ENCODE assay signal across 11 cellular contexts in the genomic region with DNA sequence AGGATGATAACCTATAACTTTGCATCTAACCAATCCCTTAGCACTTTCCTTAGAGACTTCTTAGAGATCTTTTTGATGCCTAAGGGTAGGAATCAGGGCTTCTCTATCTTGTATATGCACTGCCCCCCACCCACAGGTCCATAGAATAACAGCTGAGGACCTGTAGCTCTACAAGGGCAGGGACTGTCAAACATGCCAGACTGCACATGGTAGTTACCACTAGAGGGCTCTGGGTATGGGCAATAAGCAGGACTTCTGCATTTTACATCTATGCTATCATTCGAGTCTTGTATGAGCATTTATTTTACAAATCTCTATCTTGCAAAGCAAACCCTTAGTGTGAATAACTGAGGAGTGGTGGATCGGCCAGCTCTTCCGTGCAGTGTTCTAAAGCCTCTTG.
DNase-seq lines count a peak whose midpoint lies in the region; ATAC-seq and TF ChIP-seq lines count a peak whose summit lies in the region.
"Had no signal": no experiment of that assay in that cellular context is flagged by ENCODE, and none has a peak within 500 bp of the region (broad histone marks: within the 10 kb centered on the region; RNA-seq: fewer than 3 reads in every experiment).

No MANE protein-coding gene starts in this region.

- no peak for TF ChIP-seq CTCF in SK-N-SH (IDR thresholded peaks at IDR 0.05)
- TF ChIP-seq CTCF in foreskin keratinocyte (conservative IDR thresholded peaks at IDR 0.05), result peak; percentile 71
- TF ChIP-seq CTCF in upper lobe of left lung (IDR thresholded peaks at IDR 0.05), result peak in 5 of 6 experiments; percentile 11 to 47 (median 26)

- no peaks in the 10 kb centered on the region for H3F3A ChIP-seq in SK-N-SH (replicated peaks; ENCODE audit: insufficient read depth)

- H3K4me2 ChIP-seq in SK-N-SH, result no peak overlapping the region

- DNase-seq in SK-N-SH, result no peak
- DNase-seq in OCI-M1 (lab: John Stamatoyannopoulos, UW), result peak; percentile 61
- DNase-seq in foreskin keratinocyte, result peak in 1 of 2 donors; percentile 48
- no peak for DNase-seq in upper lobe of left lung
- DNase-seq: activated naive CD4-positive, alpha-beta T cell treated with Interleukin-2 at 50 U/mL for 16 hours; SHP77 treated with DMSO at 0.1 percent for 48 hours had no signal

- CTCF ChIA-PET in SK-N-SH (lab: Yijun Ruan, JAX), result interaction anchor here (0.8 to 2.1 kb wide), 5 partner anchors 9 to 27 kb away, joined by 3 to 8 read pairs (median 3); no protein-coding TSS in a partner anchor

- H3K36me3 ChIP-seq in SK-N-SH (replicated peaks in 1 of 2; ENCODE audit: control insufficient read depth in 1 of 2, insufficient read depth in 2 of 2, low read length in 1 of 2) (no peaks in the 10 kb centered on the region), upper lobe of left lung (no peaks in the 10 kb centered on the region)

- peak; percentile 40 for TF ChIP-seq RAD21 in SK-N-SH (IDR thresholded peaks at IDR 0.05; ENCODE audit: low read length)

- peaks cover 0 to 5% of the 10 kb centered on the region in 2 experiments; a peak in 1 of 4 replicates for H3K4me1 ChIP-seq in SK-N-SH (ENCODE audit: control insufficient read depth in 1 of 2, insufficient read depth in 2 of 2, low read depth in 1 of 2, low read length in 1 of 2)
- H3K4me1 ChIP-seq in foreskin keratinocyte, result peaks cover 7% of the 10 kb centered on the region
- peaks cover 0 to 14% (median 8%) of the 10 kb centered on the region in 4 donors for H3K4me1 ChIP-seq in upper lobe of left lung
- H3K4me1 ChIP-seq: parathyroid adenoma had no signal

- no peak overlapping the region for H3K9ac ChIP-seq in SK-N-SH
- H3K9ac ChIP-seq: parathyroid adenoma had no signal

- H3K27ac ChIP-seq in SK-N-SH (ENCODE audit: low read depth in 2 of 2, low read length in 1 of 2) (no peak overlapping the region), foreskin keratinocyte (peak overlapping the region; percentile 98), upper lobe of left lung (peak overlapping the region in 2 of 4 donors; percentile 36 to 37)
- H3K27ac ChIP-seq: parathyroid adenoma had no signal

- H3K4me3 ChIP-seq in SK-N-SH (ENCODE audit: low read depth in 2 of 2, low read length in 1 of 2) (no peak overlapping the region), upper lobe of left lung (no peak overlapping the region)

- H3K9me3 ChIP-seq in SK-N-SH (no peaks in the 10 kb centered on the region), upper lobe of left lung (no peaks in the 10 kb centered on the region)

- no peak overlapping the region for H2AFZ ChIP-seq in SK-N-SH (ENCODE audit: low read depth)
- H2AFZ ChIP-seq: parathyroid adenoma had no signal

- no peak for TF ChIP-seq POLR2A in upper lobe of left lung (IDR thresholded peaks at IDR 0.05)

- WGBS in SK-N-SH (ENCODE audit: low lambda C conversion rate), result 29% methylated on average over 3 of the region's 3 CpGs
- WGBS in upper lobe of left lung, 2 donors, result 18 to 34% methylated on average over 3 of the region's 3 CpGs

- TF ChIP-seq EP300 in SK-N-SH (IDR thresholded peaks at IDR 0.05; ENCODE audit: borderline replicate concordance in 1 of 2, low read depth in 1 of 2, low read length in 1 of 2) (no peak), upper lobe of left lung (IDR thresholded peaks at IDR 0.05) (no peak)

- no peaks in the 10 kb centered on the region for H4K20me1 ChIP-seq in SK-N-SH (ENCODE audit: insufficient read depth)

- POLR2A ChIA-PET in SK-N-SH (lab: Yijun Ruan, JAX), result no interaction called here

- ATAC-seq in SK-N-SH treated with all-trans-retinoic acid at 6 μM for 48 hours (no peak), foreskin keratinocyte (no peak), upper lobe of left lung (ENCODE audit: low FRiP score in 2 of 2) (peak; percentile 60 to 76), GM21576 (IDR thresholded peaks at IDR 0.05; ENCODE audit: unreplicated experiment) (no peak), HG03354 (IDR thresholded peaks at IDR 0.05; ENCODE audit: poor library complexity, severe bottlenecking, unreplicated experiment) (no peak), HG03342 (IDR thresholded peaks at IDR 0.05; ENCODE audit: unreplicated experiment) (no peak)

- no peaks in the 10 kb centered on the region for H3K27me3 ChIP-seq in SK-N-SH (ENCODE audit: insufficient read depth)
- no peaks in the 10 kb centered on the region for H3K27me3 ChIP-seq in foreskin keratinocyte
- H3K27me3 ChIP-seq in upper lobe of left lung, result no peaks in the 10 kb centered on the region

- H3K79me2 ChIP-seq in SK-N-SH (ENCODE audit: insufficient read depth), result no peaks in the 10 kb centered on the region
- H3K79me2 ChIP-seq: parathyroid adenoma had no signal

- H3K9me2 ChIP-seq in SK-N-SH, result no peaks in the 10 kb centered on the region

TF ChIP-seq in SK-N-SH, 30 proteins besides CTCF, POLR2A, EP300 and RAD21:
- TF ChIP-seq POLR2AphosphoS5 (IDR thresholded peaks at IDR 0.05; ENCODE audit: low read depth, low read length), result no peak
- TF ChIP-seq NFIC (IDR thresholded peaks at IDR 0.05; ENCODE audit: borderline replicate concordance), result no peak
- TF ChIP-seq TAF1 (IDR thresholded peaks at IDR 0.05; ENCODE audit: borderline replicate concordance, low read depth, low read length), result no peak
- TF ChIP-seq, protein P1, sequence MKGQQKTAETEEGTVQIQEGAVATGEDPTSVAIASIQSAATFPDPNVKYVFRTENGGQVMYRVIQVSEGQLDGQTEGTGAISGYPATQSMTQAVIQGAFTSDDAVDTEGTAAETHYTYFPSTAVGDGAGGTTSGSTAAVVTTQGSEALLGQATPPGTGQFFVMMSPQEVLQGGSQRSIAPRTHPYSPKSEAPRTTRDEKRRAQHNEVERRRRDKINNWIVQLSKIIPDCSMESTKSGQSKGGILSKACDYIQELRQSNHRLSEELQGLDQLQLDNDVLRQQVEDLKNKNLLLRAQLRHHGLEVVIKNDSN (IDR thresholded peaks at IDR 0.05; ENCODE audit: borderline replicate concordance, low read depth), result no peak
- no peak for TF ChIP-seq YY1 (IDR thresholded peaks at IDR 0.05; ENCODE audit: low read depth)
- no peak; the same call in 1 of the 2 replicates for TF ChIP-seq SMC3 (IDR thresholded peaks at IDR 0.05; ENCODE audit: low read depth, low read length)
TF ChIP-seq in SK-N-SH: peak in this region for 0.

TF ChIP-seq in SK-N-SH treated with all-trans-retinoic acid at 6 μM for 48 hours, 23 proteins besides CTCF, POLR2A, EP300 and RAD21:
- TF ChIP-seq OSR1 (CRISPR knock-in tag; IDR thresholded peaks at IDR 0.05) (no peak), ZFP30 (CRISPR knock-in tag; IDR thresholded peaks at IDR 0.05) (no peak), ZNF8 (CRISPR knock-in tag; IDR thresholded peaks at IDR 0.05) (no peak), ISL1 (CRISPR knock-in tag; IDR thresholded peaks at IDR 0.05) (no peak), ZC3H10 (CRISPR knock-in tag; IDR thresholded peaks at IDR 0.05) (no peak), PPARA (CRISPR knock-in tag; IDR thresholded peaks at IDR 0.05; ENCODE audit: borderline replicate concordance) (no peak), GLIS3 (CRISPR knock-in tag; IDR thresholded peaks at IDR 0.05) (no peak)
- TF ChIP-seq, protein P2, sequence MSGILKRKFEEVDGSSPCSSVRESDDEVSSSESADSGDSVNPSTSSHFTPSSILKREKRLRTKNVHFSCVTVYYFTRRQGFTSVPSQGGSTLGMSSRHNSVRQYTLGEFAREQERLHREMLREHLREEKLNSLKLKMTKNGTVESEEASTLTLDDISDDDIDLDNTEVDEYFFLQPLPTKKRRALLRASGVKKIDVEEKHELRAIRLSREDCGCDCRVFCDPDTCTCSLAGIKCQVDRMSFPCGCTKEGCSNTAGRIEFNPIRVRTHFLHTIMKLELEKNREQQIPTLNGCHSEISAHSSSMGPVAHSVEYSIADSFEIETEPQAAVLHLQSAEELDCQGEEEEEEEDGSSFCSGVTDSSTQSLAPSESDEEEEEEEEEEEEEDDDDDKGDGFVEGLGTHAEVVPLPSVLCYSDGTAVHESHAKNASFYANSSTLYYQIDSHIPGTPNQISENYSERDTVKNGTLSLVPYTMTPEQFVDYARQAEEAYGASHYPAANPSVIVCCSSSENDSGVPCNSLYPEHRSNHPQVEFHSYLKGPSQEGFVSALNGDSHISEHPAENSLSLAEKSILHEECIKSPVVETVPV (CRISPR knock-in tag; IDR thresholded peaks at IDR 0.05), result no peak

Comparison
In these comparisons a context has a peak if more than half of its experiments do, and no peak if none do; other contexts are left out.
1. ATAC-seq: peak in upper lobe of left lung (2 of 2); none in SK-N-SH treated with all-trans-retinoic acid at 6 μM for 48 hours (single experiment), foreskin keratinocyte (single experiment), GM21576 (single experiment), HG03354 (single experiment) and HG03342 (single experiment).